8 cellular contexts compared by ENCODE assay signal in the genomic region with DNA sequence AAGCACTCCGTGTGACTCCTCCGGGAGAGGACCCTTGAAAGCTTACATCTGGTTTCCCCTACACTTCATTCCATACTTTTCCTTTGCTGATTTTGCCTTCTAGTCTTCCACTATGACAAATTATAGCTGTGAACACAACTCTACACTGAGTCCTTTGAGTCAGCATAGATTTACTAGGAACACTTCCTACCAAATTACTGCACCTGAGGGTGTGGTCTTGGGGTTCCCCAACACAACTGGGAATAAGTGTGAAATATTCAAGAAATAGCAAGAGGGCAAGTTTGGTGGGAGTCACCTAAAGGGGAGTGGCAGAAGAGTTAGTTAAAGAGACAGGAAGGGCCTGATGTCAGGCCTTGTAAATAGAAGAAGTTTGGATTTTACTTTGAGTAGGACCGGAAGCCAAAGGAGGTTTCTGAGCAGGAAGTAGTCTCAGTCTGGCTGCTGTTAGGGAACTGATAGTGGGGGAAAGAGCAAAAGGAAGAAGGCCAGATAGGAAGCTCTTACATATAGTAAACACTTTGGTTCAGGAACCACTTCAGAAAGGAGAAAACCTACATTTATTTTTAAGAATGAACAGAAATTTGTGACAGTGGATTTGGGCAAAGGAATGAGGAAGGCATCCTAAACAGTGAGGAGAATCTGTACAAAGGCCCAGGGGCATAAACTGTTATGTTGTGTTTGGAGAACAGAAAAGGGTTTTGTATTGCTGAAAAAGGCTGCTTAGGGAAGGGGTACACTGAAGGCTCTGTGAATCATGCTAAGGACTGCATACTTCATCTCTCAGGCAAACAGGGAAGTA. TPM values are rescaled to one million over a fixed set of nuclear protein-coding genes. Genes with fewer than 3 reads are reported as not detected.
DNase-seq lines count a peak whose midpoint lies in the region; TF ChIP-seq lines count a peak whose summit lies in the region.

No MANE protein-coding gene starts in this region.

- DNase-seq in GM12865 (ENCODE audit: low read depth) (peak; percentile 49), H9 (no peak), NCI-H446 (lab: John Stamatoyannopoulos, UW) (no peak), NCI-H2227 treated with DMSO at 0.1 percent for 48 hours (lab: John Stamatoyannopoulos, UW) (no peak), cerebellar cortex (ENCODE audit: low spot score) (no peak)

- H3K36me3 Mint-ChIP-seq in H9 (ENCODE audit: insufficient read depth in 1 of 3, low read depth in 3 of 3) = peaks cover 1 to 11% (median 4%) of the 10 kb centered on the region in 3 experiments; a peak in 5 of 7 replicates

- H3K27ac ChIP-seq in H9 (ENCODE audit: insufficient read length, low read depth, low read length) = no peak overlapping the region
- peak overlapping the region; percentile 15 for H3K27ac ChIP-seq in OCI-LY1 (ENCODE audit: low read depth, low read length, poor library complexity, severe bottlenecking)
- H3K27ac ChIP-seq in esophagus (ENCODE audit: low read depth in 2 of 2, low read length in 1 of 2) = peak overlapping the region; percentile 0 to 26
- peak overlapping the region; percentile 63 for H3K27ac ChIP-seq in rectal smooth muscle tissue (ENCODE audit: low read depth, low read length)

- no peaks in the 10 kb centered on the region for H3K9me2 ChIP-seq in OCI-LY1 (ENCODE audit: low read depth, low read length)

- no peak overlapping the region for H3K4me3 ChIP-seq in GM12865 (ENCODE audit: low read depth, low read length)
- H3K4me3 ChIP-seq in OCI-LY1 (ENCODE audit: low read depth, low read length, poor library complexity, severe bottlenecking) = no peak overlapping the region
- no peak overlapping the region for H3K4me3 ChIP-seq in esophagus (ENCODE audit: low read depth in 1 of 2, low read length in 2 of 2)
- no peak overlapping the region for H3K4me3 ChIP-seq in rectal smooth muscle tissue (ENCODE audit: low read length)

- peaks cover 13 to 23% of the 10 kb centered on the region in 2 experiments for H3K4me1 Mint-ChIP-seq in H9

- H3K56ac ChIP-seq in H9 (ENCODE audit: insufficient read length, low read depth, low read length) = no peak overlapping the region

- H3K4me3 Mint-ChIP-seq in H9 = no peak overlapping the region

- H3K27me3 ChIP-seq in H9 (ENCODE audit: insufficient read depth, low read length) = no peaks in the 10 kb centered on the region
- H3K27me3 ChIP-seq in OCI-LY1 (ENCODE audit: insufficient read depth, low read length) = no peaks in the 10 kb centered on the region
- no peaks in the 10 kb centered on the region for H3K27me3 ChIP-seq in esophagus (ENCODE audit: control insufficient read depth in 1 of 2, insufficient read depth in 2 of 2, low read length in 2 of 2)
- no peaks in the 10 kb centered on the region for H3K27me3 ChIP-seq in rectal smooth muscle tissue (ENCODE audit: control insufficient read depth, insufficient read depth, low read length)

- H4K8ac ChIP-seq in H9 (replicated peaks; ENCODE audit: insufficient read length, low read depth, low read length) = no peak overlapping the region

- whole genome bisulfite sequencing in H9 (ENCODE audit: extremely low coverage, insufficient read length, low lambda C conversion rate) = no CpG with 5 or more reads among the region's 3 CpGs
- 62 to 72% methylated on average over 3 of the region's 3 CpGs for WGBS in esophagus, 2 donors

- H2BK120ac ChIP-seq in H9 (ENCODE audit: low read depth, low read length, poor library complexity, severe bottlenecking) = no peak overlapping the region

- H4K91ac ChIP-seq in H9 (ENCODE audit: insufficient read length, low read depth, low read length) = no peak overlapping the region

- H3T11ph ChIP-seq in H9 (ENCODE audit: low read length) = no peak overlapping the region

- no peak overlapping the region for H3K23ac ChIP-seq in H9 (ENCODE audit: insufficient read length, low read depth, low read length)

- H2BK20ac ChIP-seq in H9 (ENCODE audit: low read depth, low read length, poor library complexity, severe bottlenecking) = no peak overlapping the region

- H3K23me2 ChIP-seq in H9 (ENCODE audit: insufficient read length, low read depth, low read length, poor library complexity, severe bottlenecking) = no peaks in the 10 kb centered on the region

- H3K36me3 ChIP-seq in OCI-LY1 (ENCODE audit: insufficient read depth, low read length) (peaks cover 67% of the 10 kb centered on the region), esophagus (ENCODE audit: control insufficient read depth in 2 of 2, insufficient read depth in 2 of 2, low read length in 1 of 2) (peaks cover 0 to 3% of the 10 kb centered on the region in 2 donors), rectal smooth muscle tissue (ENCODE audit: control insufficient read depth, insufficient read depth, low read length) (no peaks in the 10 kb centered on the region)

- H4K5ac ChIP-seq in H9 (ENCODE audit: insufficient read length, low read depth, low read length) = no peak overlapping the region

- H3F3A ChIP-seq in OCI-LY1 (ENCODE audit: insufficient read depth, low read length) = no peaks in the 10 kb centered on the region

- no peaks in the 10 kb centered on the region for H3K27me3 Mint-ChIP-seq in H9 (ENCODE audit: low read depth)

- H3K18ac ChIP-seq in H9 (ENCODE audit: insufficient read length, low read depth, low read length) = no peak overlapping the region

- no peak overlapping the region for H2BK15ac ChIP-seq in H9 (ENCODE audit: low read depth, low read length)

- H4K20me1 ChIP-seq in H9 (ENCODE audit: control insufficient read depth, insufficient read depth, insufficient read length) (no peaks in the 10 kb centered on the region), OCI-LY1 (ENCODE audit: insufficient read depth, low read length) (no peaks in the 10 kb centered on the region)

- no peak overlapping the region for H3K9ac ChIP-seq in H9 (ENCODE audit: extremely low read depth, insufficient read length, low read length)
- H3K9ac ChIP-seq in OCI-LY1 (ENCODE audit: low read length) = no peak overlapping the region
- H3K9ac ChIP-seq in rectal smooth muscle tissue (ENCODE audit: low read length) = no peak overlapping the region

- H2BK5ac ChIP-seq in H9 (ENCODE audit: insufficient read length, low read length) = no peak overlapping the region

- TF ChIP-seq CTCF in GM12865 (IDR thresholded peaks at IDR 0.05; ENCODE audit: insufficient read depth, low read depth, low read length, missing control alignments) (no peak), H9 (conservative IDR thresholded peaks at IDR 0.05) (no peak), OCI-LY1 (IDR thresholded peaks at IDR 0.05; ENCODE audit: low read length) (no peak)

- no peak overlapping the region for H3K14ac ChIP-seq in H9 (ENCODE audit: insufficient read depth, low read length)

- peaks cover 3% of the 10 kb centered on the region; the same call in 1 of the 2 replicates for H3K4me1 ChIP-seq in H9 (ENCODE audit: insufficient read depth, low read length)
- peaks cover 4% of the 10 kb centered on the region for H3K4me1 ChIP-seq in OCI-LY1 (ENCODE audit: insufficient read depth, low read length, severe bottlenecking)
- no peaks in the 10 kb centered on the region for H3K4me1 ChIP-seq in esophagus (ENCODE audit: control insufficient read depth in 2 of 2, insufficient read depth in 2 of 2, low read length in 1 of 2)
- H3K4me1 ChIP-seq in rectal smooth muscle tissue (ENCODE audit: control insufficient read depth, insufficient read depth, low read length) = peaks cover 29% of the 10 kb centered on the region

- no peaks in the 10 kb centered on the region for H3K79me1 ChIP-seq in H9 (ENCODE audit: insufficient read depth, low read depth, low read length, poor library complexity, severe bottlenecking)

- no peaks in the 10 kb centered on the region for H3K9me3 Mint-ChIP-seq in H9

- H3K79me2 ChIP-seq in H9 (ENCODE audit: insufficient read depth, low read length) (no peaks in the 10 kb centered on the region), OCI-LY1 (ENCODE audit: insufficient read depth, low read length) (no peaks in the 10 kb centered on the region)

- no peaks in the 10 kb centered on the region for H3K9me3 ChIP-seq in H9 (ENCODE audit: control insufficient read depth, low read depth, low read length)
- H3K9me3 ChIP-seq in OCI-LY1 (ENCODE audit: low read length) = no peaks in the 10 kb centered on the region
- H3K9me3 ChIP-seq in esophagus (ENCODE audit: control insufficient read depth in 2 of 2, insufficient read depth in 1 of 2, low read depth in 1 of 2, low read length in 1 of 2) = no peaks in the 10 kb centered on the region

- H2BK12ac ChIP-seq in H9 (ENCODE audit: insufficient read length, low read depth, low read length) = no peak overlapping the region

- H3K4ac ChIP-seq in H9 (ENCODE audit: low read depth, low read length) = no peak overlapping the region

- H3K4me2 ChIP-seq in H9 (ENCODE audit: insufficient read depth, insufficient read length, low read length) (no peak overlapping the region), OCI-LY1 (ENCODE audit: low read length) (no peak overlapping the region)

- H2AFZ ChIP-seq in H9 (ENCODE audit: low read length) = no peak overlapping the region
- no peak overlapping the region for H2AFZ ChIP-seq in OCI-LY1 (ENCODE audit: low read length)

- H2AK5ac ChIP-seq in H9 (ENCODE audit: insufficient read length, low read length) = no peak overlapping the region

- H3K27ac Mint-ChIP-seq in H9 = peak overlapping the region in 2 of 3 experiments; percentile 26 to 41; a peak in 3 of 7 replicates

RNA-seq across cellular contexts. Expression of gene SEL1L, which starts 14.3 kb away (rescaled TPM):
- 27.5 and 29.3 TPM in 2 replicates for total RNA-seq in H9 (2021)
- 1 to 10 TPM; 6.1 to 9.1 TPM for polyA plus RNA-seq in esophagus
